ENCODE assay signal across 8 cellular contexts in genomic region chr11:14578551-14578956, GRCh38.
DNase-seq lines count a peak whose midpoint lies in the region; ATAC-seq lines count a peak whose summit lies in the region.

No MANE protein-coding gene starts in this region.

- DNase-seq in SHP77 (lab: John Stamatoyannopoulos, UW) (peak; percentile 6 to 37), SHP77 treated with DMSO at 0.1 percent for 48 hours (lab: John Stamatoyannopoulos, UW) (no peak), NCI-H510A treated with DMSO at 0.1 percent for 48 hours (lab: John Stamatoyannopoulos, UW) (peak; percentile 56), activated T-cell treated with anti-CD3 and anti-CD28 coated beads for 24 hours (ENCODE audit: low read depth) (peak; percentile 52), glomerular visceral epithelial cell (ENCODE audit: extremely low spot score) (peak; percentile 1), DMS114 treated with DMSO at 0.1 percent for 48 hours (lab: John Stamatoyannopoulos, UW; ENCODE audit: unreplicated experiment) (no peak)
- DNase-seq in stimulated activated CD8-positive, alpha-beta memory T cell treated with anti-CD3 and anti-CD28 coated beads, Interleukin-12 subunit alpha, Interleukin-12 subunit beta, amount 100 ng/mL, for 24 hours (ENCODE audit: extremely low read depth): peak; percentile 15

- peak; percentile 99 for ATAC-seq in HG03025 (IDR thresholded peaks at IDR 0.05; ENCODE audit: low FRiP score, unreplicated experiment)

Comparison
In these comparisons a context has a peak if more than half of its experiments do, and no peak if none do; other contexts are left out.
1. DNase-seq: peak in SHP77 (2 of 2), NCI-H510A treated with DMSO at 0.1 percent for 48 hours (single experiment), activated T-cell treated with anti-CD3 and anti-CD28 coated beads for 24 hours (single experiment), glomerular visceral epithelial cell (single experiment) and stimulated activated CD8-positive, alpha-beta memory T cell treated with anti-CD3 and anti-CD28 coated beads, Interleukin-12 subunit alpha, Interleukin-12 subunit beta, amount 100 ng/mL, for 24 hours (single experiment); none in SHP77 treated with DMSO at 0.1 percent for 48 hours (single experiment) and DMS114 treated with DMSO at 0.1 percent for 48 hours (single experiment).